In the genomic region with DNA sequence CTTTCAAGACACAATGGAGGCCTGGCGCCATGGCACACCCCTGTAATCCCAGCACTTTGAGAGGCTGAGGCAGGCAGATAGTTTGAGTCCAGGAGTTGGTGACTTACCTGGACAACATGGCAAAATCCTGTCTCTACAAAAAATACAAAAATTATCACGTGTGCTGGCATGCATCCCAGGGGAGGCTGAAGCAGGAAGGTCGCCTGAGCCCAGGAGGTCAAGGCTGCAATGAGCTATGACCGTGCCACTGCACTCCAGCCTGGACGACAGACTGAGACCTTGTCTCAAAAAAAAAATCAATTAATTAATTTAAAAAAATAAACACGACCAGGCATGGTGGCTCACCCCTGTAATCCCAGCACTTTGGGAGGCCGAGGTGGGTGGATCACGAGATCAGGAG, we compare ENCODE assay signal across 27 cellular contexts.
"Had no signal": no experiment of that assay in that cellular context is flagged by ENCODE, and none has a peak within 500 bp of the region (broad histone marks: within the 10 kb centered on the region; RNA-seq: fewer than 3 reads in every experiment).

No MANE protein-coding gene starts in this region.

- H3K9me3 ChIP-seq: neutrophil, ovary, prostate gland, testis, transverse colon had no signal

- H3K27ac Mint-ChIP-seq: activated B cell treated with CpG ODN at 0.5 μM for 24 hours; activated CD4-positive, alpha-beta T cell treated with anti-CD3 and anti-CD28 coated beads for 36 hours; activated T-helper 17 cell treated with anti-CD3 and anti-CD28 coated beads, Interleukin-2, amount 50 U/mL, for 72 hours; T-helper 2 cell treated with Interferon-gamma antibody and Interleukin-4, amounts not matched to agents 5 μg/mL and 100 μg/mL, for 36 hours had no signal

- H3K27me3 ChIP-seq: neutrophil, ovary, testis, transverse colon had no signal

- ATAC-seq: activated CD4-positive, alpha-beta T cell treated with anti-CD3 and anti-CD28 coated beads for 36 hours; activated T-cell treated with anti-CD3 and anti-CD28 coated beads, Interleukin-2, amount 50 U/mL, for 4 hours; activated T-helper 17 cell treated with anti-CD3 and anti-CD28 coated beads, Interleukin-2, amount 50 U/mL, for 72 hours; left cardiac atrium; left ventricle myocardium superior had no signal

- H3K9me3 Mint-ChIP-seq: activated B cell treated with CpG ODN at 0.5 μM for 24 hours; activated T-cell treated with anti-CD3 and anti-CD28 coated beads, Interleukin-2, amount 50 U/mL, for 4 hours; activated T-helper 17 cell treated with anti-CD3 and anti-CD28 coated beads, Interleukin-2, amount 50 U/mL, for 72 hours; T-helper 2 cell treated with Interferon-gamma antibody and Interleukin-4, amounts not matched to agents 5 μg/mL and 100 μg/mL, for 36 hours had no signal

- H3K4me1 ChIP-seq: prostate gland, testis had no signal

- DNase-seq: activated B cell treated with CpG ODN at 0.5 μM for 24 hours; activated CD4-positive, alpha-beta T cell treated with anti-CD3 and anti-CD28 coated beads for 36 hours; activated CD4-positive, alpha-beta T cell treated with anti-CD3 and anti-CD28 coated beads, Interleukin-2, amount 50 U/mL, for 4 hours; activated gamma-delta T cell treated with Interleukin-2 at 50 U/mL for 16 hours; activated naive CD4-positive, alpha-beta T cell treated with anti-CD3 and anti-CD28 coated beads, Interleukin-2, amount 50 U/mL, for 16 hours; activated T-cell treated with anti-CD3 and anti-CD28 coated beads, Interleukin-2, amount 50 U/mL, for 4 hours; amniotic stem cell; caudate nucleus; head of caudate nucleus; hippocampal formation; left cardiac atrium; left ventricle myocardium superior; ovary; retina; stimulated activated CD4-positive, alpha-beta T cell treated with anti-CD3 and anti-CD28 coated beads, Interleukin-15, amount 100 ng/mL, for 24 hours; stimulated activated CD4-positive, alpha-beta T cell treated with anti-CD3 and anti-CD28 coated beads, Interleukin-2, amount 100 ng/mL, for 24 hours; stimulated activated naive CD4-positive, alpha-beta T cell; T-helper 1 cell; testis; transverse colon had no signal

- FAIRE-seq: astrocyte, keratinocyte, urothelium cell line had no signal

- H3K4me3 ChIP-seq: ovary, prostate gland, testis, transverse colon had no signal

- H3K4me3 Mint-ChIP-seq: activated T-cell treated with anti-CD3 and anti-CD28 coated beads, Interleukin-2, amount 50 U/mL, for 4 hours; T-helper 2 cell treated with Interferon-gamma antibody and Interleukin-4, amounts not matched to agents 5 μg/mL and 100 μg/mL, for 36 hours had no signal

- H3K36me3 ChIP-seq: neutrophil, ovary, prostate gland, transverse colon had no signal

- H3K27ac ChIP-seq: neutrophil, ovary, prostate gland, testis, transverse colon had no signal

- H3K4me1 Mint-ChIP-seq: activated T-helper 17 cell treated with anti-CD3 and anti-CD28 coated beads, Interleukin-2, amount 50 U/mL, for 72 hours had no signal

- H3K27me3 Mint-ChIP-seq: activated B cell treated with CpG ODN at 0.5 μM for 24 hours; activated CD4-positive, alpha-beta T cell treated with anti-CD3 and anti-CD28 coated beads for 36 hours; activated T-helper 17 cell treated with anti-CD3 and anti-CD28 coated beads, Interleukin-2, amount 50 U/mL, for 72 hours had no signal
